8 cellular contexts compared by ENCODE assay signal in the genomic region with DNA sequence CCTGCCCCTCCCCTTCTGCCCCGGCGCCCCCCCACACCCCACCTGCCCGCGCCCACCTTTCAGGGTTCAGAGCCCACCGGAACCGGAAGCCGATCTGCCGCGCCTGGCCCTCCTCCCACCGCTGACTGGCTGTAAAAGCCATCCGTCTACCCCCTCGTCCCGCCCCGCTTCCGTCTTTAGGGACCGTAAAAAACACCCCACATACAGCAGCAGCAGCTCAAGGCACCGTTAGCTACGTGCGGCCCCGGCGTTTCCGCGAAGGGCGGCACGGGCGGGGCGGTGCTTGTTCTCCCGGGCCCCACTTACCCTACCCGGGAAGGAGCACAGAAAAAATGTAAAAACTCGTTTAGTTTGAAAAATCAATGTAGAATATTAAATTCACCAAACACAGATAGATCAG. TPM values are rescaled to one million over a fixed set of nuclear protein-coding genes. Genes with fewer than 3 reads are reported as not detected.
DNase-seq lines count a peak whose midpoint lies in the region; ATAC-seq, FAIRE-seq and TF ChIP-seq lines count a peak whose summit lies in the region.

TSS of gene MRPL28 (minus strand) at position 96 of the 400 bp plus-strand sequence. CDS start 320 bp downstream, outside the sequence.

- in situ Hi-C loops in GM13976 (cut with MboI; ENCODE audit: low sequenced_read_pairs, unreplicated experiment) = no loop called here

- TF ChIP-seq CTCF in GM13976 (IDR thresholded peaks at IDR 0.05; ENCODE audit: borderline replicate concordance, control extremely low read depth, extremely low read depth, insufficient read depth, missing control alignments) = no peak
- no peak for TF ChIP-seq CTCF in right atrium auricular region (IDR thresholded peaks at IDR 0.05)

- peak within 1 kb of the TSS; percentile 35 to 56 for H3K27ac ChIP-seq in right atrium auricular region

- DNase-seq in GM13976 (ENCODE audit: low spot score) = peak; percentile 99
- peak; percentile 91 for DNase-seq in NCI-H2029 (lab: John Stamatoyannopoulos, UW)
- DNase-seq in T-helper 2 cell treated with Interferon-gamma antibody and Interleukin-4, amounts not matched to agents 5 μg/mL and 100 μg/mL, for 36 hours (ENCODE audit: low spot score) = peak; percentile 92
- DNase-seq in anterior cingulate cortex (lab: John Stamatoyannopoulos, UW) = peak; percentile 48 to 96 (median 88)
- peak; percentile 97 for DNase-seq in right atrium auricular region (ENCODE audit: low spot score)
- peak; percentile 86 for DNase-seq in pulmonary artery endothelial cell (ENCODE audit: low read depth, low spot score)
- peak; percentile 94 for DNase-seq in urothelium cell line (ENCODE audit: low spot score)

- FAIRE-seq in urothelium cell line (lab: Jason Lieb, UNC) = peak; percentile 96

- peaks cover 14% of the 10 kb centered on the region for H3K4me1 Mint-ChIP-seq in T-helper 2 cell treated with Interferon-gamma antibody and Interleukin-4, amounts not matched to agents 5 μg/mL and 100 μg/mL, for 36 hours (ENCODE audit: low read depth)

- H3K4me1 ChIP-seq in right atrium auricular region = peaks cover 0 to 19% of the 10 kb centered on the region in 2 donors

- H3K27me3 ChIP-seq in right atrium auricular region = no peaks in the 10 kb centered on the region

- ATAC-seq in HG02938 (IDR thresholded peaks at IDR 0.05; ENCODE audit: unreplicated experiment) = peak; percentile 78

- peak within 1 kb of the TSS; percentile 94 for H3K4me3 Mint-ChIP-seq in T-helper 2 cell treated with Interferon-gamma antibody and Interleukin-4, amounts not matched to agents 5 μg/mL and 100 μg/mL, for 36 hours

- no peaks in the 10 kb centered on the region for H3K9me3 Mint-ChIP-seq in T-helper 2 cell treated with Interferon-gamma antibody and Interleukin-4, amounts not matched to agents 5 μg/mL and 100 μg/mL, for 36 hours

- H3K27ac Mint-ChIP-seq in T-helper 2 cell treated with Interferon-gamma antibody and Interleukin-4, amounts not matched to agents 5 μg/mL and 100 μg/mL, for 36 hours = peak within 1 kb of the TSS; percentile 97

- peaks cover 55% of the 10 kb centered on the region for H3K36me3 ChIP-seq in right atrium auricular region

- H3K4me3 ChIP-seq in right atrium auricular region = peak within 1 kb of the TSS; percentile 57 to 59

- H3K9me3 ChIP-seq in right atrium auricular region = no peaks in the 10 kb centered on the region

- no peaks in the 10 kb centered on the region for H3K27me3 Mint-ChIP-seq in T-helper 2 cell treated with Interferon-gamma antibody and Interleukin-4, amounts not matched to agents 5 μg/mL and 100 μg/mL, for 36 hours (ENCODE audit: low read depth)

- H3K36me3 Mint-ChIP-seq in T-helper 2 cell treated with Interferon-gamma antibody and Interleukin-4, amounts not matched to agents 5 μg/mL and 100 μg/mL, for 36 hours (ENCODE audit: low read depth) = peaks cover 18% of the 10 kb centered on the region

RNA-seq across cellular contexts. Expression of gene MRPL28, which starts in this region (rescaled TPM):
- total RNA-seq in right atrium auricular region = 10 to 100 TPM; 89.0 to 90.3 TPM
- total RNA-seq in pulmonary artery endothelial cell = 113 and 131 TPM in 2 replicates

Comparison
In these comparisons a context has a peak if more than half of its experiments do, and no peak if none do; other contexts are left out.
1. Peak in every context shown above with its lines: DNase-seq, ATAC-seq, H3K4me3 ChIP-seq and H3K27ac ChIP-seq.